20 cellular contexts compared by ENCODE assay signal in the genomic region with DNA sequence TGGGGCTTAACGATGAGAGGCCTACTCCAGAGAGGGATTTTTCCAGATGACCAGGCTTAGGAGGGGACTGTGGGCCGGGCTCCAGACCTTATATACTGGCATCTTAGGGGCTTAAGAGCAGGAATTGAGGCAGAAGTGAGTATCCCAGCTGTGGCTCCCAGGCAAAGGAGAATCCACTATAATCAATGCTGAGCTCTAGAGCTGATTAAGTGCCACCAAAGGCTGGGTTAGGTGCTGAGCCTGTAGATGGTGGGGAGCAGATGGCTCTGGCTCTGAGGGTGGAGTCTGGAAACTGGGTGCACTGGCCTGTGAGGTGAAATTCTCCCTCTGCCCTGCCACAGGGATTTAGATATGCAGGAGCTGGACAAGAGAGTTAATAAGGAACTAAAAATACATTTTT. TPM values are rescaled to one million over a fixed set of nuclear protein-coding genes. Genes with fewer than 3 reads are reported as not detected.
DNase-seq lines count a peak whose midpoint lies in the region; ATAC-seq lines count a peak whose summit lies in the region.
"Had no signal": no experiment of that assay in that cellular context is flagged by ENCODE, and none has a peak within 500 bp of the region (broad histone marks: within the 10 kb centered on the region; RNA-seq: fewer than 3 reads in every experiment).

No MANE protein-coding gene starts in this region.

- no peak overlapping the region for H3K4ac ChIP-seq in mesenchymal stem cell (ENCODE audit: low read depth in 1 of 2, low read length in 2 of 2)

- DNase-seq in left ventricle myocardium superior (peak; percentile 9), left cardiac atrium (no peak), mesenchymal stem cell (no peak), posterior vena cava (ENCODE audit: low spot score) (no peak)
- DNase-seq in activated T-helper 1 cell treated with anti-CD3 and anti-CD28 coated beads, Interleukin-12 subunit alpha, Interleukin-12 subunit beta, Interleukin-2, Interleukin-4 antibody, amounts not matched to agents 30 ng/mL and 10 ng/mL and 1 ng/mL, durations not matched to agents 14 hours and 24 hours and 36 hours (ENCODE audit: low spot score): no peak
- no peak for DNase-seq in activated T-cell treated with anti-CD3 and anti-CD28 coated beads, Interleukin-2, amount 50 U/mL, for 1 hour
- DNase-seq: activated naive CD8-positive, alpha-beta T cell treated with anti-CD3 and anti-CD28 coated beads, Interleukin-2, amount 10 ng/mL, durations not matched to agents 7 days and 5 days; KG1; NCI-H1930; NCI-H510A treated with DMSO at 0.1 percent for 48 hours; ovary; SIG-M5; stimulated activated naive CD4-positive, alpha-beta T cell; T-helper 2 cell; trophoblast cell had no signal

- H3K9me3 ChIP-seq in mesenchymal stem cell (ENCODE audit: control insufficient read depth, low read length): no peaks in the 10 kb centered on the region
- H3K9me3 ChIP-seq: breast epithelium, ovary had no signal

- H3K36me3 Mint-ChIP-seq in activated T-helper 1 cell treated with anti-CD3 and anti-CD28 coated beads, Interleukin-12 subunit alpha, Interleukin-12 subunit beta, Interleukin-2, Interleukin-4 antibody, amounts not matched to agents 30 ng/mL and 10 ng/mL and 1 ng/mL, durations not matched to agents 14 hours and 24 hours and 36 hours (ENCODE audit: low read depth): peaks cover 27% of the 10 kb centered on the region

- H3K4me3 ChIP-seq in mesenchymal stem cell (ENCODE audit: insufficient read depth in 1 of 2, low read depth in 1 of 2, low read length in 2 of 2): no peak overlapping the region
- H3K4me3 ChIP-seq: breast epithelium, ovary had no signal

- no peak overlapping the region for H4K8ac ChIP-seq in mesenchymal stem cell (ENCODE audit: low read length)

- peaks cover 68% of the 10 kb centered on the region for H3K4me1 Mint-ChIP-seq in activated T-helper 1 cell treated with anti-CD3 and anti-CD28 coated beads, Interleukin-12 subunit alpha, Interleukin-12 subunit beta, Interleukin-2, Interleukin-4 antibody, amounts not matched to agents 30 ng/mL and 10 ng/mL and 1 ng/mL, durations not matched to agents 14 hours and 24 hours and 36 hours (ENCODE audit: low read depth)

- no peaks in the 10 kb centered on the region for H3K27me3 ChIP-seq in mesenchymal stem cell (ENCODE audit: control insufficient read depth in 1 of 2, insufficient read depth in 1 of 2, low read length in 2 of 2)
- H3K27me3 ChIP-seq: breast epithelium, ovary had no signal

- no peak overlapping the region for H3K27ac ChIP-seq in mesenchymal stem cell (ENCODE audit: low read length, poor library complexity, severe bottlenecking)
- H3K27ac ChIP-seq: ovary had no signal

- 82% methylated on average over 2 of the region's 2 CpGs for WGBS in mesenchymal stem cell

- ATAC-seq in left ventricle myocardium superior (no peak), left cardiac atrium (no peak), HG03460 (IDR thresholded peaks at IDR 0.05; ENCODE audit: unreplicated experiment) (no peak), GM21717 (IDR thresholded peaks at IDR 0.05; ENCODE audit: unreplicated experiment) (no peak)
- ATAC-seq: left lobe of liver, sciatic nerve had no signal

- H2BK5ac ChIP-seq in mesenchymal stem cell (ENCODE audit: low read depth, low read length, poor library complexity, severe bottlenecking): no peak overlapping the region

- H2BK12ac ChIP-seq in mesenchymal stem cell (ENCODE audit: low read length in 2 of 2): no peak overlapping the region

- H2BK15ac ChIP-seq in mesenchymal stem cell (ENCODE audit: low read depth, poor library complexity, severe bottlenecking): no peak overlapping the region

- H4K91ac ChIP-seq in mesenchymal stem cell (ENCODE audit: low read length): no peak overlapping the region

- peak overlapping the region; percentile 74 for H3K27ac Mint-ChIP-seq in activated T-helper 1 cell treated with anti-CD3 and anti-CD28 coated beads, Interleukin-12 subunit alpha, Interleukin-12 subunit beta, Interleukin-2, Interleukin-4 antibody, amounts not matched to agents 30 ng/mL and 10 ng/mL and 1 ng/mL, durations not matched to agents 14 hours and 24 hours and 36 hours
- H3K27ac Mint-ChIP-seq: activated naive CD8-positive, alpha-beta T cell treated with anti-CD3 and anti-CD28 coated beads, Interleukin-2, amount 10 ng/mL, durations not matched to agents 7 days and 5 days had no signal

- no peak overlapping the region for H2AFZ ChIP-seq in mesenchymal stem cell (ENCODE audit: low read depth, low read length)

- H3K79me1 ChIP-seq in mesenchymal stem cell (replicated peaks; ENCODE audit: low read length, poor library complexity, severe bottlenecking): peaks cover 18% of the 10 kb centered on the region

- H3K23ac ChIP-seq in mesenchymal stem cell (ENCODE audit: low read length in 2 of 2): no peak overlapping the region

- no peaks in the 10 kb centered on the region for H3K9me3 Mint-ChIP-seq in activated T-helper 1 cell treated with anti-CD3 and anti-CD28 coated beads, Interleukin-12 subunit alpha, Interleukin-12 subunit beta, Interleukin-2, Interleukin-4 antibody, amounts not matched to agents 30 ng/mL and 10 ng/mL and 1 ng/mL, durations not matched to agents 14 hours and 24 hours and 36 hours
- H3K9me3 Mint-ChIP-seq: activated naive CD8-positive, alpha-beta T cell treated with anti-CD3 and anti-CD28 coated beads, Interleukin-2, amount 10 ng/mL, durations not matched to agents 7 days and 5 days had no signal

- intact Hi-C loops in left ventricle myocardium superior (cut with micrococcal nuclease) (no loop called here), left cardiac atrium (cut with DNase I) (no loop called here), posterior vena cava (cut with DNase I) (no loop called here)
- intact Hi-C loops in activated T-helper 1 cell treated with anti-CD3 and anti-CD28 coated beads, Interleukin-12 subunit alpha, Interleukin-12 subunit beta, Interleukin-2, Interleukin-4 antibody, amounts not matched to agents 30 ng/mL and 10 ng/mL and 1 ng/mL, durations not matched to agents 14 hours and 24 hours and 36 hours (cut with micrococcal nuclease): no loop called here

- H3K4me3 Mint-ChIP-seq in activated T-helper 1 cell treated with anti-CD3 and anti-CD28 coated beads, Interleukin-12 subunit alpha, Interleukin-12 subunit beta, Interleukin-2, Interleukin-4 antibody, amounts not matched to agents 30 ng/mL and 10 ng/mL and 1 ng/mL, durations not matched to agents 14 hours and 24 hours and 36 hours: peak overlapping the region; percentile 70

- no peak overlapping the region for H3K4me2 ChIP-seq in mesenchymal stem cell (ENCODE audit: low read length, poor library complexity, severe bottlenecking)

- H3K4me1 ChIP-seq in mesenchymal stem cell (ENCODE audit: control insufficient read depth, insufficient read depth, low read depth, low read length): peaks cover 23% of the 10 kb centered on the region

- peaks cover 6 to 27% of the 10 kb centered on the region in 2 experiments for H3K36me3 ChIP-seq in mesenchymal stem cell (ENCODE audit: control insufficient read depth in 1 of 2, insufficient read depth in 2 of 2, low read depth in 1 of 2, low read length in 2 of 2)
- H3K36me3 ChIP-seq: breast epithelium, ovary had no signal

- H2BK120ac ChIP-seq in mesenchymal stem cell (ENCODE audit: low read depth, low read length): no peak overlapping the region

- no peak overlapping the region for H3K14ac ChIP-seq in mesenchymal stem cell (ENCODE audit: low read length in 2 of 2)

- no peaks in the 10 kb centered on the region for H3K27me3 Mint-ChIP-seq in activated T-helper 1 cell treated with anti-CD3 and anti-CD28 coated beads, Interleukin-12 subunit alpha, Interleukin-12 subunit beta, Interleukin-2, Interleukin-4 antibody, amounts not matched to agents 30 ng/mL and 10 ng/mL and 1 ng/mL, durations not matched to agents 14 hours and 24 hours and 36 hours (ENCODE audit: insufficient read depth)
- H3K27me3 Mint-ChIP-seq: activated naive CD8-positive, alpha-beta T cell treated with anti-CD3 and anti-CD28 coated beads, Interleukin-2, amount 10 ng/mL, durations not matched to agents 7 days and 5 days had no signal

- peak overlapping the region; percentile 8 for H2AK5ac ChIP-seq in mesenchymal stem cell (ENCODE audit: low read length, severe bottlenecking)

- H3K9ac ChIP-seq in mesenchymal stem cell (ENCODE audit: low read length): no peak overlapping the region

- H3K18ac ChIP-seq in mesenchymal stem cell (ENCODE audit: low read depth in 1 of 2, low read length in 2 of 2): no peak overlapping the region

RNA-seq across cellular contexts. Expression of a gene that starts 23.2 kb away (rescaled TPM):
- total RNA-seq in left ventricle myocardium superior (1.3 TPM), left cardiac atrium (1 to 10 TPM; 1.7 to 1.8 TPM), posterior vena cava (1 to 10 TPM; 2.3 to 4.2 TPM)
- total RNA-seq in activated T-helper 1 cell treated with anti-CD3 and anti-CD28 coated beads, Interleukin-12 subunit alpha, Interleukin-12 subunit beta, Interleukin-2, Interleukin-4 antibody, amounts not matched to agents 30 ng/mL and 10 ng/mL and 1 ng/mL, durations not matched to agents 14 hours and 24 hours and 36 hours: 8.1 and 8.6 TPM in 2 replicates
- polyA plus RNA-seq in mesenchymal stem cell (2013, experiment 1 of 2): 2.6 TPM
- 2.4 TPM for polyA plus RNA-seq in mesenchymal stem cell (2013, experiment 2 of 2)

RNA-seq across cellular contexts. Expression of a gene that starts 46.4 kb away (rescaled TPM):
- total RNA-seq in left ventricle myocardium superior (11.1 TPM), left cardiac atrium (10 to 100 TPM; 15.3 to 16.3 TPM), posterior vena cava (10 to 100 TPM; 21.7 to 24.7 TPM)
- total RNA-seq in activated T-helper 1 cell treated with anti-CD3 and anti-CD28 coated beads, Interleukin-12 subunit alpha, Interleukin-12 subunit beta, Interleukin-2, Interleukin-4 antibody, amounts not matched to agents 30 ng/mL and 10 ng/mL and 1 ng/mL, durations not matched to agents 14 hours and 24 hours and 36 hours: 59.6 and 65.8 TPM in 2 replicates
- 24.4 TPM for polyA plus RNA-seq in mesenchymal stem cell (2013, experiment 1 of 2)
- 25.7 TPM for polyA plus RNA-seq in mesenchymal stem cell (2013, experiment 2 of 2)
